In the genomic region with DNA sequence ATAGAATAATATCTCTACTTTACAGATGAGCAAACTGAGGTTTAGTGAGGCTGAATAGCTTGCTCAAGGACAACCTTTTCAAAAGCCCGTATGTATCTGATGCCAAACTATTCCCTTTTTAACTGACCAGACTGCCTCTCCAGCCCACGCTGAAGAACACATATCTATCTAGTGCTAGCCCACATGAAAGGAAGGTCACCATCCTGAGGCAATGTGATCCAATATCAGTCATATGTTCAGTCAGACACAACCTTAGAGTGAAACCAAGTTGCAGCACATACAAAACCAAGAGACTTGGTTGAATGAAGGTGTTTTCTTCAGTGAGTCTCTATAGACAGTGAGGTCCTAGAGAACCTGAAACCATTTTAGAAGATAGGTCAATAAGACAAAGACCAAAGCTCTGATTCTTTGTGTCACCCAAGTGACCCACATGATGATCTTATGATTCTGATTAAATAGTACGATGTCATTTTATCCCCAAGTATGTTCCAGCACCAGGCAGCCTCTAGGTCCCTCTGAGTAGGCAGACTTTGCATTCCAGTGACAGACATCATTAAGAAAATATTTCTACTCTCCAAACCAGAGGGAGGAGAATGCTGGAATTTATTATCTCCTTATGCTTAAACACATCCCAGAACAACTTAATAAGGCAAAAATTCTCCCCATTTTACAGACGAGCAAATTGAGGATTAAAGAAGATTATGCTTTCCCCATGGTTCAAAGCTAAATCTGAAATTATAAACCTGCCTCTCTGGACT, we compare ENCODE assay signal across 1 cellular context.
TF ChIP-seq lines count a peak whose summit lies in the region.

No MANE protein-coding gene starts in this region.

TF ChIP-seq in SK-N-SH, 30 proteins besides CTCF, POLR2A, EP300 and RAD21 (continued from another document):
- TF ChIP-seq, protein P1, sequence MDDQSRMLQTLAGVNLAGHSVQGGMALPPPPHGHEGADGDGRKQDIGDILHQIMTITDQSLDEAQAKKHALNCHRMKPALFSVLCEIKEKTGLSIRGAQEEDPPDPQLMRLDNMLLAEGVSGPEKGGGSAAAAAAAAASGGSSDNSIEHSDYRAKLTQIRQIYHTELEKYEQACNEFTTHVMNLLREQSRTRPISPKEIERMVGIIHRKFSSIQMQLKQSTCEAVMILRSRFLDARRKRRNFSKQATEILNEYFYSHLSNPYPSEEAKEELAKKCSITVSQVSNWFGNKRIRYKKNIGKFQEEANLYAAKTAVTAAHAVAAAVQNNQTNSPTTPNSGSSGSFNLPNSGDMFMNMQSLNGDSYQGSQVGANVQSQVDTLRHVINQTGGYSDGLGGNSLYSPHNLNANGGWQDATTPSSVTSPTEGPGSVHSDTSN (IDR thresholded peaks at IDR 0.05), result peak; percentile 24; the same call in 1 of the 2 replicates
- TF ChIP-seq EZH2phosphoT487 (IDR thresholded peaks at IDR 0.05; ENCODE audit: borderline replicate concordance, low read depth) (no peak), GATA2 (CRISPR knock-in tag; IDR thresholded peaks at IDR 0.05) (no peak), CHD2 (IDR thresholded peaks at IDR 0.05; ENCODE audit: low read length, partially characterized antibody) (no peak), GABPA (IDR thresholded peaks at IDR 0.05; ENCODE audit: low read depth) (no peak), ELF1 (IDR thresholded peaks at IDR 0.05) (no peak), SIN3A (IDR thresholded peaks at IDR 0.05; ENCODE audit: borderline replicate concordance, low read depth, low read length) (no peak), TEAD4 (IDR thresholded peaks at IDR 0.05; ENCODE audit: borderline replicate concordance, insufficient read depth) (peak; percentile 38; the same call in 1 of the 2 replicates), POLR2AphosphoS5 (IDR thresholded peaks at IDR 0.05; ENCODE audit: low read depth, low read length) (no peak), YY1 (IDR thresholded peaks at IDR 0.05; ENCODE audit: low read depth) (no peak), FOSL2 (IDR thresholded peaks at IDR 0.05; ENCODE audit: borderline replicate concordance, low read depth) (peak; percentile 40; the same call in 1 of the 2 replicates), RCOR1 (IDR thresholded peaks at IDR 0.05; ENCODE audit: low read length) (no peak), FOXM1 (IDR thresholded peaks at IDR 0.05; ENCODE audit: low read depth) (no peak), RFX5 (IDR thresholded peaks at IDR 0.05; ENCODE audit: low read length) (no peak), MXI1 (IDR thresholded peaks at IDR 0.05; ENCODE audit: low read depth, low read length) (no peak), NFIC (IDR thresholded peaks at IDR 0.05; ENCODE audit: borderline replicate concordance) (0 out of 2 replicates have a peak, but pooled peaks have one; percentile 19), MEF2A (IDR thresholded peaks at IDR 0.05; ENCODE audit: borderline replicate concordance, low read depth) (no peak)
- TF ChIP-seq, protein P2, sequence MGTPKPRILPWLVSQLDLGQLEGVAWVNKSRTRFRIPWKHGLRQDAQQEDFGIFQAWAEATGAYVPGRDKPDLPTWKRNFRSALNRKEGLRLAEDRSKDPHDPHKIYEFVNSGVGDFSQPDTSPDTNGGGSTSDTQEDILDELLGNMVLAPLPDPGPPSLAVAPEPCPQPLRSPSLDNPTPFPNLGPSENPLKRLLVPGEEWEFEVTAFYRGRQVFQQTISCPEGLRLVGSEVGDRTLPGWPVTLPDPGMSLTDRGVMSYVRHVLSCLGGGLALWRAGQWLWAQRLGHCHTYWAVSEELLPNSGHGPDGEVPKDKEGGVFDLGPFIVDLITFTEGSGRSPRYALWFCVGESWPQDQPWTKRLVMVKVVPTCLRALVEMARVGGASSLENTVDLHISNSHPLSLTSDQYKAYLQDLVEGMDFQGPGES (IDR thresholded peaks at IDR 0.05; ENCODE audit: low read depth, low read length), result no peak
- TF ChIP-seq, protein P3, sequence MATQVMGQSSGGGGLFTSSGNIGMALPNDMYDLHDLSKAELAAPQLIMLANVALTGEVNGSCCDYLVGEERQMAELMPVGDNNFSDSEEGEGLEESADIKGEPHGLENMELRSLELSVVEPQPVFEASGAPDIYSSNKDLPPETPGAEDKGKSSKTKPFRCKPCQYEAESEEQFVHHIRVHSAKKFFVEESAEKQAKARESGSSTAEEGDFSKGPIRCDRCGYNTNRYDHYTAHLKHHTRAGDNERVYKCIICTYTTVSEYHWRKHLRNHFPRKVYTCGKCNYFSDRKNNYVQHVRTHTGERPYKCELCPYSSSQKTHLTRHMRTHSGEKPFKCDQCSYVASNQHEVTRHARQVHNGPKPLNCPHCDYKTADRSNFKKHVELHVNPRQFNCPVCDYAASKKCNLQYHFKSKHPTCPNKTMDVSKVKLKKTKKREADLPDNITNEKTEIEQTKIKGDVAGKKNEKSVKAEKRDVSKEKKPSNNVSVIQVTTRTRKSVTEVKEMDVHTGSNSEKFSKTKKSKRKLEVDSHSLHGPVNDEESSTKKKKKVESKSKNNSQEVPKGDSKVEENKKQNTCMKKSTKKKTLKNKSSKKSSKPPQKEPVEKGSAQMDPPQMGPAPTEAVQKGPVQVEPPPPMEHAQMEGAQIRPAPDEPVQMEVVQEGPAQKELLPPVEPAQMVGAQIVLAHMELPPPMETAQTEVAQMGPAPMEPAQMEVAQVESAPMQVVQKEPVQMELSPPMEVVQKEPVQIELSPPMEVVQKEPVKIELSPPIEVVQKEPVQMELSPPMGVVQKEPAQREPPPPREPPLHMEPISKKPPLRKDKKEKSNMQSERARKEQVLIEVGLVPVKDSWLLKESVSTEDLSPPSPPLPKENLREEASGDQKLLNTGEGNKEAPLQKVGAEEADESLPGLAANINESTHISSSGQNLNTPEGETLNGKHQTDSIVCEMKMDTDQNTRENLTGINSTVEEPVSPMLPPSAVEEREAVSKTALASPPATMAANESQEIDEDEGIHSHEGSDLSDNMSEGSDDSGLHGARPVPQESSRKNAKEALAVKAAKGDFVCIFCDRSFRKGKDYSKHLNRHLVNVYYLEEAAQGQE (IDR thresholded peaks at IDR 0.05; ENCODE audit: low read depth, low read length), result no peak
- TF ChIP-seq, protein P4, sequence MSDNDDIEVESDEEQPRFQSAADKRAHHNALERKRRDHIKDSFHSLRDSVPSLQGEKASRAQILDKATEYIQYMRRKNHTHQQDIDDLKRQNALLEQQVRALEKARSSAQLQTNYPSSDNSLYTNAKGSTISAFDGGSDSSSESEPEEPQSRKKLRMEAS (IDR thresholded peaks at IDR 0.05; ENCODE audit: low read depth), result no peak
- TF ChIP-seq, protein P5, sequence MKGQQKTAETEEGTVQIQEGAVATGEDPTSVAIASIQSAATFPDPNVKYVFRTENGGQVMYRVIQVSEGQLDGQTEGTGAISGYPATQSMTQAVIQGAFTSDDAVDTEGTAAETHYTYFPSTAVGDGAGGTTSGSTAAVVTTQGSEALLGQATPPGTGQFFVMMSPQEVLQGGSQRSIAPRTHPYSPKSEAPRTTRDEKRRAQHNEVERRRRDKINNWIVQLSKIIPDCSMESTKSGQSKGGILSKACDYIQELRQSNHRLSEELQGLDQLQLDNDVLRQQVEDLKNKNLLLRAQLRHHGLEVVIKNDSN (IDR thresholded peaks at IDR 0.05; ENCODE audit: borderline replicate concordance, low read depth), result no peak
